23 cellular contexts compared by ENCODE assay signal in the genomic region with DNA sequence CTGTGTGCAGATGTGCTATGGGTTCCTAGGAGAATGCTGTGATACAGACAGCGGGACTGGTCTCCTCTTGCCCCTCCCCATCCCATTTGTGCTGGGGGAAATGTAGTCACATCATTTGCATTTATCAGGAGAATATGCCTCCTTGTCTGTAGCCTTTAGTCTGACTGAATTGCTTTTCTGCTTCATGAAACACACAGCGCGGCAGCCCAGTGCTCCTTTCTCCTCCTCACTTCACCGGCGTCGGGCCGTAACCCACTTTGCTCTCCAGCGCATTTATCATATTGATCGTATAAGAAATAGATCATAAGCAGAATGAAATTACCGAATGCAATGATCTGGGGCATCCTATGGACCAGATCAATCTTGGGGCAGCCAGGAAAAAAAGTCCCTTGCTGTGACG. TPM values are rescaled to one million over a fixed set of nuclear protein-coding genes. Genes with fewer than 3 reads are reported as not detected.
A peak's percentile ranks its signal among the peaks of the same experiment; 100 is the strongest.
DNase-seq lines count a peak whose midpoint lies in the region; ATAC-seq and TF ChIP-seq lines count a peak whose summit lies in the region.
"Had no signal": no experiment of that assay in that cellular context is flagged by ENCODE, and none has a peak within 500 bp of the region (broad histone marks: within the 10 kb centered on the region; RNA-seq: fewer than 3 reads in every experiment).

No MANE protein-coding gene starts in this region.

- WGBS in thyroid gland, 2 donors, result 27 to 48% methylated on average over 11 of the region's 11 CpGs

- peak; percentile 56 for DNase-seq in G401 (ENCODE audit: low spot score)
- DNase-seq in astrocyte of the hippocampus (ENCODE audit: low read depth, low spot score), result peak; percentile 50
- peak; percentile 25 to 35 for DNase-seq in thyroid gland
- no peak for DNase-seq in activated CD4-positive, alpha-beta T cell treated with anti-CD3 and anti-CD28 coated beads for 36 hours
- no peak for DNase-seq in activated gamma-delta T cell treated with Interleukin-2 at 50 U/mL for 16 hours
- no peak for DNase-seq in EL
- DNase-seq: Calu3; CD8-positive, alpha-beta memory T cell; DMS53; H7; MM.1S; NCI-H1048; NCI-H1417 treated with DMSO at 0.1 percent for 48 hours; NCI-H187; NCI-H2107; NCI-H345; NCI-H524; Peyer's patch; SJCRH30 had no signal

- CTCF ChIA-PET in activated CD4-positive, alpha-beta T cell treated with anti-CD3 and anti-CD28 coated beads for 36 hours (lab: Charles Lee), result no interaction called here

- no peaks in the 10 kb centered on the region for H3K9me3 ChIP-seq in thyroid gland
- H3K9me3 ChIP-seq: Peyer's patch, SJCRH30 had no signal

- no peaks in the 10 kb centered on the region for H3K9me3 Mint-ChIP-seq in nephron
- no peaks in the 10 kb centered on the region for H3K9me3 Mint-ChIP-seq in activated CD4-positive, alpha-beta T cell treated with anti-CD3 and anti-CD28 coated beads for 36 hours (ENCODE audit: low read depth)
- H3K9me3 Mint-ChIP-seq: CD8-positive, alpha-beta memory T cell had no signal

- peaks cover 67% of the 10 kb centered on the region for H3K4me1 Mint-ChIP-seq in nephron
- H3K4me1 Mint-ChIP-seq in activated CD4-positive, alpha-beta T cell treated with anti-CD3 and anti-CD28 coated beads for 36 hours, result no peaks in the 10 kb centered on the region
- H3K4me1 Mint-ChIP-seq: CD8-positive, alpha-beta memory T cell had no signal

- peaks cover 19% of the 10 kb centered on the region for H3K27me3 Mint-ChIP-seq in nephron (ENCODE audit: low read depth)
- peaks cover 33% of the 10 kb centered on the region for H3K27me3 Mint-ChIP-seq in activated CD4-positive, alpha-beta T cell treated with anti-CD3 and anti-CD28 coated beads for 36 hours

- POLR2A ChIA-PET in activated CD4-positive, alpha-beta T cell treated with anti-CD3 and anti-CD28 coated beads for 36 hours (lab: Charles Lee), result no interaction called here

- no peaks in the 10 kb centered on the region for H3K36me3 Mint-ChIP-seq in nephron (ENCODE audit: low read depth)
- H3K36me3 Mint-ChIP-seq in activated CD4-positive, alpha-beta T cell treated with anti-CD3 and anti-CD28 coated beads for 36 hours (ENCODE audit: low read depth), result no peaks in the 10 kb centered on the region
- H3K36me3 Mint-ChIP-seq: CD8-positive, alpha-beta memory T cell had no signal

- H3K36me3 ChIP-seq in thyroid gland, result no peaks in the 10 kb centered on the region
- H3K36me3 ChIP-seq: Peyer's patch, SJCRH30 had no signal

- TF ChIP-seq POLR2A in thyroid gland (IDR thresholded peaks at IDR 0.05), result no peak

- TF ChIP-seq CTCF in nephron (IDR thresholded peaks at IDR 0.05; ENCODE audit: unreplicated experiment in 3 of 3) (no peak), thyroid gland (IDR thresholded peaks at IDR 0.05) (no peak)

- no peak for ATAC-seq in activated CD4-positive, alpha-beta T cell treated with anti-CD3 and anti-CD28 coated beads for 36 hours
- ATAC-seq: GM12878, K562 had no signal

- H3K27ac Mint-ChIP-seq in nephron, result peak overlapping the region in 2 of 3 experiments; percentile 44 to 63
- H3K27ac Mint-ChIP-seq in activated CD4-positive, alpha-beta T cell treated with anti-CD3 and anti-CD28 coated beads for 36 hours, result no peak overlapping the region
- H3K27ac Mint-ChIP-seq: CD8-positive, alpha-beta memory T cell had no signal

- H3K4me3 Mint-ChIP-seq in nephron, result peak overlapping the region in 1 of 3 experiments; percentile 7
- H3K4me3 Mint-ChIP-seq in activated CD4-positive, alpha-beta T cell treated with anti-CD3 and anti-CD28 coated beads for 36 hours, result no peak overlapping the region
- H3K4me3 Mint-ChIP-seq: CD8-positive, alpha-beta memory T cell had no signal

- in situ Hi-C loops in G401 (cut with HindIII; ENCODE audit: low sequenced_read_pairs), result no loop called here

- H3K4me3 ChIP-seq in thyroid gland (replicated peaks in 1 of 3), result no peak overlapping the region
- H3K4me3 ChIP-seq: GM12878, K562, Peyer's patch, SJCRH30 had no signal

- H3K4me1 ChIP-seq in thyroid gland, result peaks cover 23 to 34% of the 10 kb centered on the region in 2 donors
- H3K4me1 ChIP-seq: Peyer's patch had no signal

- intact Hi-C loops in thyroid gland (cut with DNase I), result no loop called here
- intact Hi-C loops in activated CD4-positive, alpha-beta T cell treated with anti-CD3 and anti-CD28 coated beads for 36 hours (cut with DNase I, micrococcal nuclease), result no loop called here

- H3K27me3 ChIP-seq in thyroid gland, result no peaks in the 10 kb centered on the region
- H3K27me3 ChIP-seq: Peyer's patch, SJCRH30 had no signal

- peak overlapping the region in 1 of 3 donors; percentile 26 for H3K27ac ChIP-seq in thyroid gland
- H3K27ac ChIP-seq: C4-2B, Peyer's patch, SJCRH30 had no signal

RNA-seq across cellular contexts. Expression of gene PLXNA2, which starts 23.7 kb away (rescaled TPM):
- 0.55 and 0.92 TPM in 2 replicates for total RNA-seq in G401 (2014; rRNA removed; shearing (Covaris generic))
- total RNA-seq in thyroid gland, result 10 to 100 TPM; 12.2 to 45.7 (median 21.8) TPM
- total RNA-seq in activated CD4-positive, alpha-beta T cell treated with anti-CD3 and anti-CD28 coated beads for 36 hours, result under 1 TPM in 1 of 2 experiments, not detected in 1; 0.04 TPM

Comparison
In these comparisons a context has a peak if more than half of its experiments do, and no peak if none do; other contexts are left out.
1. DNase-seq: peak in G401 (single experiment), astrocyte of the hippocampus (single experiment) and thyroid gland (2 of 2); none in activated CD4-positive, alpha-beta T cell treated with anti-CD3 and anti-CD28 coated beads for 36 hours (single experiment), activated gamma-delta T cell treated with Interleukin-2 at 50 U/mL for 16 hours (single experiment) and EL (single experiment).